1 cellular context compared by ENCODE assay signal in the genomic region with DNA sequence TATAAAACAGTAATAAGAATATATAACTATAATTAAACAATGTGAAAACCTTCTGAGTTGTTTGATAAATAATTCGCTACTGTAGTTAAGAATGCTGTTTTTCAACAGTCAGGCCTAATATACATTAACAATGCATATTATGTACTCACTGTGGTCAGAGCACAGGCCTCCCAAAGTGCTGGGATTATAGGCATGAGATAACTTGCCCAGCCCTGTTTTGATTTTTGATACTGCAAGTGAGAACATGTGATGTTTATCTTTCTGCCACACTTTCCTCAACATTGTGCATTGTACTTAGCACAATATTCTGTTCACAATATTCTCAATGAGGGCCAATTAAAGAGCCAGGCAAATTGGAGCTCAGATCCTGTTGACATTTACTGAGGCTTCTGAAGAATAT.
TF ChIP-seq lines count a peak whose summit lies in the region.

No MANE protein-coding gene starts in this region.

TF ChIP-seq in H1, 55 proteins besides CTCF, POLR2A, EP300 and RAD21 (continued from another document):
- TF ChIP-seq CHD1 (IDR thresholded peaks at IDR 0.05; ENCODE audit: low read depth, low read length): no peak
TF ChIP-seq in H1: peak in this region for 0.
